In the genomic region with DNA sequence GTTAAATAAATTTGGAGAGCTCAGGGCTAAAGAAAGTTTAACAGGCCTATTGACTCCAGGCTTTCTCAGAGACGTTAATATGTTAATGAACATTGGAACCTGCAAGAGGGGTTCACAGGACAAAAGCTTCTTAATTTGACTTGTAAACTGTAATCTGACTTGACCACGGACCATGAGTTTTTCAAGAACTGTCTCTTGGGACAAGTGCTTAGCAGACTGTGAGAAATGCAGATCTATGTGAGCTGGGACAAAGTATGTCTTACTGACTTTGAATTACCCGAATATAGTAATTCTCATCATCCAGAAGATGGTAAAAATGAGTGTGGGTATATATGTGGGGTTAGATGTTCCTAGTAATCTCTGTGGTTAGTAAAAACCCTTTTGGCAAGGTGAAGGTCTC, we compare ENCODE assay signal across 1 cellular context.
TF ChIP-seq lines count a peak whose summit lies in the region.

No MANE protein-coding gene starts in this region.

TF ChIP-seq in GM23338, 12 proteins besides CTCF, POLR2A, EP300 and RAD21:
- TF ChIP-seq, protein P1, sequence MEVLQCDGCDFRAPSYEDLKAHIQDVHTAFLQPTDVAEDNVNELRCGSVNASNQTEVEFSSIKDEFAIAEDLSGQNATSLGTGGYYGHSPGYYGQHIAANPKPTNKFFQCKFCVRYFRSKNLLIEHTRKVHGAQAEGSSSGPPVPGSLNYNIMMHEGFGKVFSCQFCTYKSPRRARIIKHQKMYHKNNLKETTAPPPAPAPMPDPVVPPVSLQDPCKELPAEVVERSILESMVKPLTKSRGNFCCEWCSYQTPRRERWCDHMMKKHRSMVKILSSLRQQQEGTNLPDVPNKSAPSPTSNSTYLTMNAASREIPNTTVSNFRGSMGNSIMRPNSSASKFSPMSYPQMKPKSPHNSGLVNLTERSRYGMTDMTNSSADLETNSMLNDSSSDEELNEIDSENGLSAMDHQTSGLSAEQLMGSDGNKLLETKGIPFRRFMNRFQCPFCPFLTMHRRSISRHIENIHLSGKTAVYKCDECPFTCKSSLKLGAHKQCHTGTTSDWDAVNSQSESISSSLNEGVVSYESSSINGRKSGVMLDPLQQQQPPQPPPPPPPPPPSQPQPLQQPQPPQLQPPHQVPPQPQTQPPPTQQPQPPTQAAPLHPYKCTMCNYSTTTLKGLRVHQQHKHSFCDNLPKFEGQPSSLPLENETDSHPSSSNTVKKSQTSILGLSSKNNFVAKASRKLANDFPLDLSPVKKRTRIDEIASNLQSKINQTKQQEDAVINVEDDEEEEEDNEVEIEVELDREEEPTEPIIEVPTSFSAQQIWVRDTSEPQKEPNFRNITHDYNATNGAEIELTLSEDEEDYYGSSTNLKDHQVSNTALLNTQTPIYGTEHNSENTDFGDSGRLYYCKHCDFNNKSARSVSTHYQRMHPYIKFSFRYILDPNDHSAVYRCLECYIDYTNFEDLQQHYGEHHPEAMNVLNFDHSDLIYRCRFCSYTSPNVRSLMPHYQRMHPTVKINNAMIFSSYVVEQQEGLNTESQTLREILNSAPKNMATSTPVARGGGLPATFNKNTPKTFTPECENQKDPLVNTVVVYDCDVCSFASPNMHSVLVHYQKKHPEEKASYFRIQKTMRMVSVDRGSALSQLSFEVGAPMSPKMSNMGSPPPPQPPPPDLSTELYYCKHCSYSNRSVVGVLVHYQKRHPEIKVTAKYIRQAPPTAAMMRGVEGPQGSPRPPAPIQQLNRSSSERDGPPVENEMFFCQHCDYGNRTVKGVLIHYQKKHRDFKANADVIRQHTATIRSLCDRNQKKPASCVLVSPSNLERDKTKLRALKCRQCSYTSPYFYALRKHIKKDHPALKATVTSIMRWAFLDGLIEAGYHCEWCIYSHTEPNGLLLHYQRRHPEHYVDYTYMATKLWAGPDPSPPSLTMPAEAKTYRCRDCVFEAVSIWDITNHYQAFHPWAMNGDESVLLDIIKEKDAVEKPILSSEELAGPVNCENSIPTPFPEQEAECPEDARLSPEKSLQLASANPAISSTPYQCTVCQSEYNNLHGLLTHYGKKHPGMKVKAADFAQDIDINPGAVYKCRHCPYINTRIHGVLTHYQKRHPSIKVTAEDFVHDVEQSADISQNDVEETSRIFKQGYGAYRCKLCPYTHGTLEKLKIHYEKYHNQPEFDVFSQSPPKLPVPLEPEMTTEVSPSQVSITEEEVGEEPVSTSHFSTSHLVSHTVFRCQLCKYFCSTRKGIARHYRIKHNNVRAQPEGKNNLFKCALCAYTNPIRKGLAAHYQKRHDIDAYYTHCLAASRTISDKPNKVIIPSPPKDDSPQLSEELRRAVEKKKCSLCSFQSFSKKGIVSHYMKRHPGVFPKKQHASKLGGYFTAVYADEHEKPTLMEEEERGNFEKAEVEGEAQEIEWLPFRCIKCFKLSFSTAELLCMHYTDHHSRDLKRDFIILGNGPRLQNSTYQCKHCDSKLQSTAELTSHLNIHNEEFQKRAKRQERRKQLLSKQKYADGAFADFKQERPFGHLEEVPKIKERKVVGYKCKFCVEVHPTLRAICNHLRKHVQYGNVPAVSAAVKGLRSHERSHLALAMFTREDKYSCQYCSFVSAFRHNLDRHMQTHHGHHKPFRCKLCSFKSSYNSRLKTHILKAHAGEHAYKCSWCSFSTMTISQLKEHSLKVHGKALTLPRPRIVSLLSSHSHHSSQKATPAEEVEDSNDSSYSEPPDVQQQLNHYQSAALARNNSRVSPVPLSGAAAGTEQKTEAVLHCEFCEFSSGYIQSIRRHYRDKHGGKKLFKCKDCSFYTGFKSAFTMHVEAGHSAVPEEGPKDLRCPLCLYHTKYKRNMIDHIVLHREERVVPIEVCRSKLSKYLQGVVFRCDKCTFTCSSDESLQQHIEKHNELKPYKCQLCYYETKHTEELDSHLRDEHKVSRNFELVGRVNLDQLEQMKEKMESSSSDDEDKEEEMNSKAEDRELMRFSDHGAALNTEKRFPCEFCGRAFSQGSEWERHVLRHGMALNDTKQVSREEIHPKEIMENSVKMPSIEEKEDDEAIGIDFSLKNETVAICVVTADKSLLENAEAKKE (CRISPR knock-in tag; IDR thresholded peaks at IDR 0.05) = 0 out of 2 replicates have a peak, but pooled peaks have one; percentile 3
- TF ChIP-seq ETS1 (IDR thresholded peaks at IDR 0.05) = no peak
